1 cellular context compared by ENCODE assay signal in genomic region chr17:38867179-38867994, GRCh38.
TF ChIP-seq lines count a peak whose summit lies in the region.

No MANE protein-coding gene starts in this region.

TF ChIP-seq in IMR-90, 13 proteins besides CTCF, POLR2A, EP300 and RAD21 (continued from another document):
- TF ChIP-seq SMC3 (IDR thresholded peaks at IDR 0.05; ENCODE audit: low read depth, low read length): peak; percentile 20; the same call in 1 of the 2 replicates
- no peak for TF ChIP-seq CHD1 (IDR thresholded peaks at IDR 0.05; ENCODE audit: low read depth, low read length)
- TF ChIP-seq MAFK (IDR thresholded peaks at IDR 0.05; ENCODE audit: low read depth, low read length): peak; percentile 97
- no peak for TF ChIP-seq RCOR1 (IDR thresholded peaks at IDR 0.05; ENCODE audit: insufficient replicate concordance, low read length)
- no peak for TF ChIP-seq NFE2L2 (IDR thresholded peaks at IDR 0.05; ENCODE audit: low read depth, low read length)
- TF ChIP-seq FOS (IDR thresholded peaks at IDR 0.05; ENCODE audit: low read depth, low read length): peak; percentile 89
- no peak for TF ChIP-seq USF2 (IDR thresholded peaks at IDR 0.05; ENCODE audit: low read depth, low read length)
